In the genomic region with DNA sequence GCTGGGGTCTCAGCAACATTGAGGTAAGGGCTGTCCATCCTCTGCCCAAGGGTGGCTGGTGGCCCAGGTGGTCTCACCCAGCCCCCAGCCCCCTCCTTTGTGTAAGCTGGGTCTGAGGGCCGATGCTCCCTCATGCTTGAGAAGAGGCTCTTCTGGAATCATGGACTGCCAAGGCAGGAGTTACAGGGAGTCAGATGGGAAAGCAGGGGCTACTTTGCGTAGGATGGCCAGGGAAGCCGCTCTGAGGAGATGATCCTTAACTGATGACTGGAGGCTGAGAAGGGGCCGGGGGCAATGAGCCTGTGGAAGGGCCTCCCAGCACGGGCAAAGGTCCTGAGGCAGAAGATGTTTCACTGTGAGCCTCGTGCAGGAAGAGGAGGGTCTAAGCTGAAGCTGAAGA, we compare ENCODE assay signal across 37 cellular contexts. TPM values are rescaled to one million over a fixed set of nuclear protein-coding genes. Genes with fewer than 3 reads are reported as not detected.
"Had no signal": no experiment of that assay in that cellular context is flagged by ENCODE, and none has a peak within 500 bp of the region (broad histone marks: within the 10 kb centered on the region; RNA-seq: fewer than 3 reads in every experiment).

No MANE protein-coding gene starts in this region.

- DNase-seq: Karpas-422, Kasumi-1, MG63, MM.1S, NCI-H1048, NCI-H1092, NCI-H1092 treated with DMSO at 0.1 percent for 48 hours, NCI-H1105, NCI-H1105 treated with DMSO at 0.1 percent for 48 hours, NCI-H1417, NCI-H1417 treated with DMSO at 0.1 percent for 48 hours, NCI-H1436, NCI-H1436 treated with DMSO at 0.1 percent for 48 hours, NCI-H146, NCI-H1694, NCI-H1694 treated with DMSO at 0.1 percent for 48 hours, NCI-H187, NCI-H187 treated with DMSO at 0.1 percent for 48 hours, NCI-H1930, NCI-H2029, NCI-H2029 treated with DMSO at 0.1 percent for 48 hours, NCI-H2081, NCI-H2081 treated with DMSO at 0.1 percent for 48 hours, NCI-H2107, NCI-H2171, NCI-H2171 treated with DMSO at 0.1 percent for 48 hours, NCI-H2227 treated with DMSO at 0.1 percent for 48 hours, NCI-H226, NCI-H345, NCI-H446, NCI-H446 treated with DMSO at 0.1 percent for 48 hours, NCI-H510A, NCI-H510A treated with DMSO at 0.1 percent for 48 hours had no signal

- H3K9me3 ChIP-seq: MG63 had no signal

- H3K27ac ChIP-seq: KMS-11 had no signal

- H3K4me3 ChIP-seq: MG63 had no signal

- H3K9ac ChIP-seq: KMS-11 had no signal

- H3K4me2 ChIP-seq: KMS-11 had no signal

- H3K36me3 ChIP-seq: MG63 had no signal

RNA-seq across cellular contexts. Expression of a gene that starts 23.7 kb away (rescaled TPM):
- total RNA-seq: LHCN-M2, M059J, NCI-H460 had no signal
